In genomic region chr19:16458391-16459128, GRCh38 we compare ENCODE assay signal across 2 cellular contexts.
TF ChIP-seq lines count a peak whose summit lies in the region.

No MANE protein-coding gene starts in this region.

TF ChIP-seq in SK-N-SH, 30 proteins besides CTCF, POLR2A, EP300 and RAD21 (continued from another document):
- TF ChIP-seq USF1 (IDR thresholded peaks at IDR 0.05; ENCODE audit: borderline replicate concordance, low read depth) (no peak), SIN3A (IDR thresholded peaks at IDR 0.05; ENCODE audit: borderline replicate concordance, low read depth, low read length) (no peak), CHD2 (IDR thresholded peaks at IDR 0.05; ENCODE audit: low read length, partially characterized antibody) (no peak), RCOR1 (IDR thresholded peaks at IDR 0.05; ENCODE audit: low read length) (no peak)

TF ChIP-seq in SK-N-SH treated with all-trans-retinoic acid at 6 μM for 48 hours, 23 proteins besides CTCF, POLR2A, EP300 and RAD21 (continued from another document):
- no peak for TF ChIP-seq CREB5 (CRISPR knock-in tag; IDR thresholded peaks at IDR 0.05; ENCODE audit: low read depth)
- no peak for TF ChIP-seq CSDC2 (CRISPR knock-in tag; IDR thresholded peaks at IDR 0.05)
- TF ChIP-seq ZNF70 (CRISPR knock-in tag; IDR thresholded peaks at IDR 0.05), result no peak
- TF ChIP-seq GLIS3 (CRISPR knock-in tag; IDR thresholded peaks at IDR 0.05), result no peak
- TF ChIP-seq ESRRG (CRISPR knock-in tag; IDR thresholded peaks at IDR 0.05), result no peak
- no peak for TF ChIP-seq ZNF565 (CRISPR knock-in tag; conservative IDR thresholded peaks at IDR 0.05; ENCODE audit: low read depth)
- no peak for TF ChIP-seq POU6F1 (CRISPR knock-in tag; IDR thresholded peaks at IDR 0.05; ENCODE audit: borderline replicate concordance, low read depth)
- TF ChIP-seq SNAI2 (CRISPR knock-in tag; IDR thresholded peaks at IDR 0.05), result no peak
- TF ChIP-seq PPARA (CRISPR knock-in tag; IDR thresholded peaks at IDR 0.05; ENCODE audit: borderline replicate concordance), result no peak
- no peak for TF ChIP-seq ZFP30 (CRISPR knock-in tag; IDR thresholded peaks at IDR 0.05)
- TF ChIP-seq ZFP3 (CRISPR knock-in tag; IDR thresholded peaks at IDR 0.05), result no peak
